In genomic region chr10:99964791-99965190, GRCh38 we compare ENCODE assay signal across 14 cellular contexts. TPM values are rescaled to one million over a fixed set of nuclear protein-coding genes. Genes with fewer than 3 reads are reported as not detected.
DNase-seq lines count a peak whose midpoint lies in the region; ATAC-seq and TF ChIP-seq lines count a peak whose summit lies in the region.
"Had no signal": no experiment of that assay in that cellular context is flagged by ENCODE, and none has a peak within 500 bp of the region (broad histone marks: within the 10 kb centered on the region; RNA-seq: fewer than 3 reads in every experiment).

No MANE protein-coding gene starts in this region.

- in situ Hi-C loops in transverse colon (cut with MboI; ENCODE audit: low pct_ligation_motif_present in 1 of 4, low pct_unique_long_range_greater_than_20kb in 1 of 4, low sequenced_read_pairs in 3 of 4) = no loop called here

- H4K20me1 ChIP-seq in HCT116 (ENCODE audit: insufficient read depth) = no peaks in the 10 kb centered on the region

- RAD21 ChIA-PET in HCT116 (lab: Charles Lee; ENCODE audit: low non-redundant PET in 1 of 2, low total read pairs in 2 of 2, uncharacterized antibody in 2 of 2, unreplicated experiment in 2 of 2) = interaction anchor here (0.7 to 1.7 kb wide), 6 partner anchors 38 to 119 kb away, joined by 3 to 4 read pairs (median 4); no protein-coding TSS in a partner anchor

- H3K4me2 ChIP-seq in HCT116 (ENCODE audit: low read length) = peak overlapping the region; percentile 75

- WGBS in transverse colon (ENCODE audit: low coverage in 1 of 2), 2 donors = 95 to 100% methylated on average over 2 to 7 of the region's 7 CpGs

- H3K9ac ChIP-seq in HCT116 (ENCODE audit: low read length) = no peak overlapping the region

- peaks cover 74% of the 10 kb centered on the region for H3K79me2 ChIP-seq in HCT116 (ENCODE audit: insufficient read depth, low read length)

- H3K27me3 ChIP-seq in HCT116 (ENCODE audit: insufficient read depth, low read length) = no peaks in the 10 kb centered on the region
- no peaks in the 10 kb centered on the region for H3K27me3 ChIP-seq in transverse colon
- H3K27me3 ChIP-seq: SJCRH30, testis had no signal

- peak in 1 of 3 experiments; percentile 30; a peak in 1 of 6 replicates for TF ChIP-seq CTCF in HCT116 (IDR thresholded peaks at IDR 0.05 in 2 of 3, conservative IDR thresholded peaks at IDR 0.05 in 1 of 3; ENCODE audit: borderline replicate concordance in 1 of 3, insufficient read depth in 1 of 3, low read depth in 2 of 3, low read length in 2 of 3)
- peak; percentile 40 for TF ChIP-seq CTCF in VCaP (conservative IDR thresholded peaks at IDR 0.05)
- peak; percentile 30 for TF ChIP-seq CTCF in fibroblast of pulmonary artery (IDR thresholded peaks at IDR 0.05; ENCODE audit: low read length, missing control alignments)
- TF ChIP-seq CTCF in transverse colon (IDR thresholded peaks at IDR 0.05) = peak in 3 of 5 experiments; percentile 8 to 19 (median 15)

- H3K36me3 ChIP-seq in HCT116 (ENCODE audit: control insufficient read depth in 1 of 2, insufficient read depth in 2 of 2, low read length in 2 of 2) (peaks cover 14 to 15% of the 10 kb centered on the region in 2 experiments), transverse colon (peaks cover 0 to 12% (median 0%) of the 10 kb centered on the region in 4 donors)

- peak; percentile 53 for TF ChIP-seq RAD21 in HCT116 (IDR thresholded peaks at IDR 0.05; ENCODE audit: low read depth)

- POLR2A ChIA-PET in HCT116 (lab: Charles Lee) = interaction anchor here (1.2 to 2.8 kb wide), 3 partner anchors 10 to 571 kb away, joined by 3 to 13 read pairs (median 9); partner anchors contain the start of gene HIF1AN

- H3K9me2 ChIP-seq in HCT116 (ENCODE audit: insufficient read depth) = no peaks in the 10 kb centered on the region

- H3K27ac ChIP-seq in HCT116 (ENCODE audit: low read depth, low read length) = peak overlapping the region; percentile 98
- H3K27ac ChIP-seq in VCaP = no peak overlapping the region
- H3K27ac ChIP-seq in transverse colon = peak overlapping the region in 1 of 4 donors; percentile 18
- H3K27ac ChIP-seq: SJCRH30, testis had no signal

- H3K4me1 ChIP-seq in HCT116 (ENCODE audit: control insufficient read depth in 1 of 2, insufficient read depth in 2 of 2, low read length in 2 of 2) = peaks cover 74% of the 10 kb centered on the region in 2 experiments
- H3K4me1 ChIP-seq in transverse colon = peaks cover 0 to 7% (median 0%) of the 10 kb centered on the region in 4 donors
- H3K4me1 ChIP-seq: testis had no signal

- TF ChIP-seq POLR2A in HCT116 (IDR thresholded peaks at IDR 0.05; ENCODE audit: borderline replicate concordance, extremely low read depth, insufficient read depth, insufficient read length) = no peak
- TF ChIP-seq POLR2A in transverse colon (IDR thresholded peaks at IDR 0.05) = no peak

- intact Hi-C loops in HCT116 (cut with micrococcal nuclease) = loop anchor here (5.0 kb wide), 2 partner anchors 83 to 107 kb away; no protein-coding TSS in a partner anchor
- intact Hi-C loops in transverse colon (cut with DNase I; ENCODE audit: low total_unique reads) = no loop called here
- intact Hi-C loops in Right ventricle myocardium inferior (cut with DNase I) = no loop called here

- BruUV-seq in HCT116 (replicated peaks; lab: Mats Ljungman, UMichigan) = no TSS peak

- H2AFZ ChIP-seq in HCT116 (ENCODE audit: low read depth, low read length, poor library complexity, severe bottlenecking) = no peak overlapping the region

- TF ChIP-seq EP300 in transverse colon (IDR thresholded peaks at IDR 0.05; ENCODE audit: low read depth) = no peak

- H3K9me3 ChIP-seq in HCT116 (ENCODE audit: control insufficient read depth in 1 of 2, insufficient read depth in 1 of 2, low read depth in 1 of 2, low read length in 2 of 2) (no peaks in the 10 kb centered on the region), transverse colon (no peaks in the 10 kb centered on the region)
- H3K9me3 ChIP-seq: SJCRH30, testis had no signal

- H3K4me3 ChIP-seq in HCT116 (replicated peaks in 1 of 2; ENCODE audit: low read depth in 1 of 2, low read length in 2 of 2) (no peak overlapping the region), fibroblast of pulmonary artery (replicated peaks; ENCODE audit: low read depth, low read length) (no peak overlapping the region), transverse colon (no peak overlapping the region)
- H3K4me3 ChIP-seq: SJCRH30, testis had no signal

- no peak for ATAC-seq in HCT116
- no peak for ATAC-seq in GM21526 (IDR thresholded peaks at IDR 0.05; ENCODE audit: low FRiP score, unreplicated experiment)
- ATAC-seq in GM19035 (IDR thresholded peaks at IDR 0.05; ENCODE audit: unreplicated experiment) = no peak
- no peak for ATAC-seq in Right ventricle myocardium inferior
- ATAC-seq: natural killer cell treated with Interleukin-12 subunit alpha and Interleukin-12 subunit beta and Interleukin-15 and Interleukin-18, amount 100 ng/mL, for 72 hours had no signal

- DNase-seq in HCT116 (ENCODE audit: low read depth, low spot score) (no peak), fibroblast of pulmonary artery (ENCODE audit: low read depth) (peak; percentile 64), transverse colon (no peak), Right ventricle myocardium inferior (ENCODE audit: missing footprints) (no peak)
- DNase-seq: effector CD4-positive, alpha-beta T cell; KG1; NCI-H1694; NCI-H82; testis had no signal

- CTCF ChIA-PET in HCT116 (lab: Charles Lee) = interaction anchor here (0.7 to 2.6 kb wide), 5 partner anchors 34 to 119 kb away, joined by 3 to 14 read pairs (median 5); no protein-coding TSS in a partner anchor

TF ChIP-seq in HCT116, 20 proteins besides CTCF, POLR2A, EP300 and RAD21:
- TF ChIP-seq CBX3 (IDR thresholded peaks at IDR 0.05; ENCODE audit: low read depth) (0 out of 2 replicates have a peak, but pooled peaks have one; percentile 33), FOSL1 (IDR thresholded peaks at IDR 0.05; ENCODE audit: low read depth) (no peak)
TF ChIP-seq in HCT116: peak in this region for 1.

RNA-seq across cellular contexts. Expression of gene DNMBP, which starts 45.0 kb away (rescaled TPM):
- 60.3 TPM for total RNA-seq in HCT116 (2021; ENCODE audit: unreplicated experiment)
- polyA plus RNA-seq in HCT116 (2012) = 25.2 and 36.2 TPM in 2 replicates
- 10 to 100 TPM; 38.5 to 68.5 (median 48.0) TPM for total RNA-seq in transverse colon
- total RNA-seq in Right ventricle myocardium inferior = 6.6 TPM
